Comparison of ENCODE assay signal across 21 cellular contexts in genomic region chr14:70148911-70149675, GRCh38. TPM values are rescaled to one million over a fixed set of nuclear protein-coding genes. Genes with fewer than 3 reads are reported as not detected.
"Had no signal": no experiment of that assay in that cellular context is flagged by ENCODE, and none has a peak within 500 bp of the region (broad histone marks: within the 10 kb centered on the region; RNA-seq: fewer than 3 reads in every experiment).

No MANE protein-coding gene starts in this region.

- H3K36me3 Mint-ChIP-seq: memory B cell, type B pancreatic cell had no signal

- DNase-seq: activated CD4-positive, alpha-beta T cell treated with anti-CD3 and anti-CD28 coated beads for 36 hours; activated CD8-positive, alpha-beta T cell treated with anti-CD3 and anti-CD28 coated beads, Interleukin-2, amount 10 ng/mL, durations not matched to agents 7 days and 5 days; activated naive CD4-positive, alpha-beta T cell treated with anti-CD3 and anti-CD28 coated beads for 36 hours; esophagus squamous epithelium; foreskin fibroblast; heart right ventricle; left lung; sigmoid colon; stimulated activated CD4-positive, alpha-beta T cell treated with anti-CD3 and anti-CD28 coated beads, Interleukin-4, amount 100 ng/mL, for 1 hour; stimulated activated CD8-positive, alpha-beta memory T cell treated with anti-CD3 and anti-CD28 coated beads, Interleukin-4, amount 100 ng/mL, for 48 hours; stimulated activated naive CD8-positive, alpha-beta T cell treated with anti-CD3 and anti-CD28 coated beads, Interleukin-15, Interleukin-2, amounts not matched to agents 100 U/mL and 50 U/mL, for 24 hours; T1000 had no signal

- H3K27ac Mint-ChIP-seq: activated CD4-positive, alpha-beta T cell treated with anti-CD3 and anti-CD28 coated beads for 36 hours; activated CD8-positive, alpha-beta T cell treated with anti-CD3 and anti-CD28 coated beads, Interleukin-2, amount 10 ng/mL, durations not matched to agents 7 days and 5 days; activated naive CD4-positive, alpha-beta T cell treated with anti-CD3 and anti-CD28 coated beads for 36 hours; activated T-helper 1 cell treated with anti-CD3 and anti-CD28 coated beads, Interleukin-12 subunit alpha, Interleukin-12 subunit beta, Interleukin-2, Interleukin-4 antibody, amounts not matched to agents 30 ng/mL and 10 ng/mL and 1 ng/mL, durations not matched to agents 14 hours and 24 hours and 36 hours; memory B cell; type B pancreatic cell had no signal

- H3K36me3 ChIP-seq: cardiac muscle cell, esophagus squamous epithelium, heart right ventricle, left lung, sigmoid colon, suprapubic skin had no signal

- H3K4me3 Mint-ChIP-seq: activated CD4-positive, alpha-beta T cell treated with anti-CD3 and anti-CD28 coated beads for 36 hours; activated CD8-positive, alpha-beta T cell treated with anti-CD3 and anti-CD28 coated beads, Interleukin-2, amount 10 ng/mL, durations not matched to agents 7 days and 5 days; activated naive CD4-positive, alpha-beta T cell treated with anti-CD3 and anti-CD28 coated beads for 36 hours; activated T-helper 1 cell treated with anti-CD3 and anti-CD28 coated beads, Interleukin-12 subunit alpha, Interleukin-12 subunit beta, Interleukin-2, Interleukin-4 antibody, amounts not matched to agents 30 ng/mL and 10 ng/mL and 1 ng/mL, durations not matched to agents 14 hours and 24 hours and 36 hours; memory B cell; type B pancreatic cell had no signal

- FAIRE-seq: astrocyte, colon, islet of Langerhans had no signal

- H3K9me3 Mint-ChIP-seq: activated naive CD4-positive, alpha-beta T cell treated with anti-CD3 and anti-CD28 coated beads for 36 hours; activated T-helper 1 cell treated with anti-CD3 and anti-CD28 coated beads, Interleukin-12 subunit alpha, Interleukin-12 subunit beta, Interleukin-2, Interleukin-4 antibody, amounts not matched to agents 30 ng/mL and 10 ng/mL and 1 ng/mL, durations not matched to agents 14 hours and 24 hours and 36 hours; memory B cell; type B pancreatic cell had no signal

- ATAC-seq: activated CD4-positive, alpha-beta T cell treated with anti-CD3 and anti-CD28 coated beads for 36 hours; activated CD8-positive, alpha-beta T cell treated with anti-CD3 and anti-CD28 coated beads, Interleukin-2, amount 10 ng/mL, durations not matched to agents 7 days and 5 days; heart right ventricle; left lung; stimulated activated naive CD8-positive, alpha-beta T cell treated with anti-CD3 and anti-CD28 coated beads, Interleukin-15, Interleukin-2, amounts not matched to agents 100 U/mL and 50 U/mL, for 24 hours had no signal

- H3K4me3 ChIP-seq: cardiac muscle cell, esophagus squamous epithelium, heart right ventricle, left lung, sigmoid colon, suprapubic skin had no signal

- H3K4me1 ChIP-seq: esophagus squamous epithelium, heart right ventricle, left lung, suprapubic skin had no signal

- H3K27me3 ChIP-seq: esophagus squamous epithelium, sigmoid colon had no signal

- H3K4me1 Mint-ChIP-seq: activated CD4-positive, alpha-beta T cell treated with anti-CD3 and anti-CD28 coated beads for 36 hours had no signal

- H3K27ac ChIP-seq: cardiac muscle cell, esophagus squamous epithelium, heart right ventricle, left lung, sigmoid colon, suprapubic skin, VCaP had no signal

RNA-seq across cellular contexts. Expression of gene SLC8A3, which starts 39.7 kb away (rescaled TPM):
- total RNA-seq: activated CD8-positive, alpha-beta T cell treated with anti-CD3 and anti-CD28 coated beads, Interleukin-2, amount 10 ng/mL, durations not matched to agents 7 days and 5 days had no signal
